Comparison of ENCODE assay signal across 14 cellular contexts in genomic region chr6:157715766-157716171, GRCh38.
DNase-seq lines count a peak whose midpoint lies in the region; ATAC-seq and TF ChIP-seq lines count a peak whose summit lies in the region.
"Had no signal": no experiment of that assay in that cellular context is flagged by ENCODE, and none has a peak within 500 bp of the region (broad histone marks: within the 10 kb centered on the region; RNA-seq: fewer than 3 reads in every experiment).

No MANE protein-coding gene starts in this region.

- TF ChIP-seq POLR2A in body of pancreas (IDR thresholded peaks at IDR 0.05): no peak

- H3K4me3 ChIP-seq in body of pancreas (no peak overlapping the region), skeletal muscle cell (ENCODE audit: low read depth, low read length) (no peak overlapping the region)

- 72 to 74% methylated on average over 6 of the region's 6 CpGs for WGBS in body of pancreas, 2 donors

- no peaks in the 10 kb centered on the region for H3K9me3 Mint-ChIP-seq in activated T-helper 1 cell treated with anti-CD3 and anti-CD28 coated beads, Interleukin-12 subunit alpha, Interleukin-12 subunit beta, Interleukin-2, Interleukin-4 antibody, amounts not matched to agents 30 ng/mL and 10 ng/mL and 1 ng/mL, durations not matched to agents 14 hours and 24 hours and 36 hours
- H3K9me3 Mint-ChIP-seq: activated CD8-positive, alpha-beta T cell treated with anti-CD3 and anti-CD28 coated beads for 36 hours; CD8-positive, alpha-beta memory T cell; neural crest cell; stimulated activated naive B cell treated with anti-CD40 and anti-IgM and Interleukin-4, amounts not matched to agents 10 μg/mL and 1 μg/mL and 100 μg/mL, for 72 hours had no signal

- no peaks in the 10 kb centered on the region for H3K9me3 ChIP-seq in body of pancreas

- H3K27me3 Mint-ChIP-seq in activated T-helper 1 cell treated with anti-CD3 and anti-CD28 coated beads, Interleukin-12 subunit alpha, Interleukin-12 subunit beta, Interleukin-2, Interleukin-4 antibody, amounts not matched to agents 30 ng/mL and 10 ng/mL and 1 ng/mL, durations not matched to agents 14 hours and 24 hours and 36 hours (ENCODE audit: insufficient read depth): peaks cover 4% of the 10 kb centered on the region

- H3K27ac Mint-ChIP-seq in activated T-helper 1 cell treated with anti-CD3 and anti-CD28 coated beads, Interleukin-12 subunit alpha, Interleukin-12 subunit beta, Interleukin-2, Interleukin-4 antibody, amounts not matched to agents 30 ng/mL and 10 ng/mL and 1 ng/mL, durations not matched to agents 14 hours and 24 hours and 36 hours: no peak overlapping the region
- H3K27ac Mint-ChIP-seq: activated CD8-positive, alpha-beta T cell treated with anti-CD3 and anti-CD28 coated beads for 36 hours; CD8-positive, alpha-beta memory T cell; stimulated activated naive B cell treated with anti-CD40 and anti-IgM and Interleukin-4, amounts not matched to agents 10 μg/mL and 1 μg/mL and 100 μg/mL, for 72 hours had no signal

- peak; percentile 67 for ATAC-seq in body of pancreas
- ATAC-seq in HG03135 (IDR thresholded peaks at IDR 0.05; ENCODE audit: unreplicated experiment): no peak
- ATAC-seq: activated CD8-positive, alpha-beta T cell treated with anti-CD3 and anti-CD28 coated beads for 36 hours; Panc1; stimulated activated naive B cell treated with anti-CD40 and anti-IgM and Interleukin-4, amounts not matched to agents 10 μg/mL and 1 μg/mL and 100 μg/mL, for 72 hours had no signal

- no peaks in the 10 kb centered on the region for H3K36me3 ChIP-seq in body of pancreas (replicated peaks in 1 of 2; ENCODE audit: insufficient read depth in 1 of 2, low read depth in 2 of 2)

- H3K4me3 Mint-ChIP-seq in activated T-helper 1 cell treated with anti-CD3 and anti-CD28 coated beads, Interleukin-12 subunit alpha, Interleukin-12 subunit beta, Interleukin-2, Interleukin-4 antibody, amounts not matched to agents 30 ng/mL and 10 ng/mL and 1 ng/mL, durations not matched to agents 14 hours and 24 hours and 36 hours: no peak overlapping the region
- H3K4me3 Mint-ChIP-seq: activated CD8-positive, alpha-beta T cell treated with anti-CD3 and anti-CD28 coated beads for 36 hours; CD8-positive, alpha-beta memory T cell; neural crest cell; stimulated activated naive B cell treated with anti-CD40 and anti-IgM and Interleukin-4, amounts not matched to agents 10 μg/mL and 1 μg/mL and 100 μg/mL, for 72 hours had no signal

- no peaks in the 10 kb centered on the region for H3K36me3 Mint-ChIP-seq in activated T-helper 1 cell treated with anti-CD3 and anti-CD28 coated beads, Interleukin-12 subunit alpha, Interleukin-12 subunit beta, Interleukin-2, Interleukin-4 antibody, amounts not matched to agents 30 ng/mL and 10 ng/mL and 1 ng/mL, durations not matched to agents 14 hours and 24 hours and 36 hours (ENCODE audit: low read depth)
- H3K36me3 Mint-ChIP-seq: CD8-positive, alpha-beta memory T cell; stimulated activated naive B cell treated with anti-CD40 and anti-IgM and Interleukin-4, amounts not matched to agents 10 μg/mL and 1 μg/mL and 100 μg/mL, for 72 hours had no signal

- no peaks in the 10 kb centered on the region for H3K4me1 Mint-ChIP-seq in activated T-helper 1 cell treated with anti-CD3 and anti-CD28 coated beads, Interleukin-12 subunit alpha, Interleukin-12 subunit beta, Interleukin-2, Interleukin-4 antibody, amounts not matched to agents 30 ng/mL and 10 ng/mL and 1 ng/mL, durations not matched to agents 14 hours and 24 hours and 36 hours (ENCODE audit: low read depth)
- H3K4me1 Mint-ChIP-seq: CD8-positive, alpha-beta memory T cell; stimulated activated naive B cell treated with anti-CD40 and anti-IgM and Interleukin-4, amounts not matched to agents 10 μg/mL and 1 μg/mL and 100 μg/mL, for 72 hours had no signal

- no peaks in the 10 kb centered on the region for H3K27me3 ChIP-seq in body of pancreas

- peak; percentile 95 for DNase-seq in GM03348 (ENCODE audit: low spot score)
- peak in 3 of 4 donors; percentile 24 to 52 (median 33) for DNase-seq in body of pancreas
- DNase-seq in iPS-NIHi11 (ENCODE audit: low spot score): peak; percentile 50
- DNase-seq in skeletal muscle cell (ENCODE audit: low read depth): peak; percentile 92
- DNase-seq in NCI-H345 treated with DMSO at 0.1 percent for 48 hours (lab: John Stamatoyannopoulos, UW; ENCODE audit: unreplicated experiment): no peak
- DNase-seq in activated T-helper 1 cell treated with anti-CD3 and anti-CD28 coated beads, Interleukin-12 subunit alpha, Interleukin-12 subunit beta, Interleukin-2, Interleukin-4 antibody, amounts not matched to agents 30 ng/mL and 10 ng/mL and 1 ng/mL, durations not matched to agents 14 hours and 24 hours and 36 hours (ENCODE audit: low spot score): no peak
- DNase-seq in cortex of kidney (lab: John Stamatoyannopoulos, UW): no peak
- DNase-seq: activated CD8-positive, alpha-beta T cell treated with anti-CD3 and anti-CD28 coated beads for 36 hours; CD8-positive, alpha-beta memory T cell; NCI-H1092; stimulated activated naive B cell treated with anti-CD40 and anti-IgM and Interleukin-4, amounts not matched to agents 10 μg/mL and 1 μg/mL and 100 μg/mL, for 72 hours had no signal

- intact Hi-C loops in body of pancreas (cut with DNase I): no loop called here
- intact Hi-C loops in activated T-helper 1 cell treated with anti-CD3 and anti-CD28 coated beads, Interleukin-12 subunit alpha, Interleukin-12 subunit beta, Interleukin-2, Interleukin-4 antibody, amounts not matched to agents 30 ng/mL and 10 ng/mL and 1 ng/mL, durations not matched to agents 14 hours and 24 hours and 36 hours (cut with micrococcal nuclease): no loop called here

- no peaks in the 10 kb centered on the region for H3K4me1 ChIP-seq in body of pancreas

- TF ChIP-seq CTCF in body of pancreas (IDR thresholded peaks at IDR 0.05): no peak

- no peak overlapping the region for H3K27ac ChIP-seq in body of pancreas

Comparison
In these comparisons a context has a peak if more than half of its experiments do, and no peak if none do; other contexts are left out.
1. DNase-seq: peak in GM03348 (single experiment), body of pancreas (3 of 4), iPS-NIHi11 (single experiment) and skeletal muscle cell (single experiment); none in NCI-H345 treated with DMSO at 0.1 percent for 48 hours (single experiment), activated T-helper 1 cell treated with anti-CD3 and anti-CD28 coated beads, Interleukin-12 subunit alpha, Interleukin-12 subunit beta, Interleukin-2, Interleukin-4 antibody, amounts not matched to agents 30 ng/mL and 10 ng/mL and 1 ng/mL, durations not matched to agents 14 hours and 24 hours and 36 hours (single experiment) and cortex of kidney (single experiment).